9 cellular contexts compared by ENCODE assay signal in the genomic region with DNA sequence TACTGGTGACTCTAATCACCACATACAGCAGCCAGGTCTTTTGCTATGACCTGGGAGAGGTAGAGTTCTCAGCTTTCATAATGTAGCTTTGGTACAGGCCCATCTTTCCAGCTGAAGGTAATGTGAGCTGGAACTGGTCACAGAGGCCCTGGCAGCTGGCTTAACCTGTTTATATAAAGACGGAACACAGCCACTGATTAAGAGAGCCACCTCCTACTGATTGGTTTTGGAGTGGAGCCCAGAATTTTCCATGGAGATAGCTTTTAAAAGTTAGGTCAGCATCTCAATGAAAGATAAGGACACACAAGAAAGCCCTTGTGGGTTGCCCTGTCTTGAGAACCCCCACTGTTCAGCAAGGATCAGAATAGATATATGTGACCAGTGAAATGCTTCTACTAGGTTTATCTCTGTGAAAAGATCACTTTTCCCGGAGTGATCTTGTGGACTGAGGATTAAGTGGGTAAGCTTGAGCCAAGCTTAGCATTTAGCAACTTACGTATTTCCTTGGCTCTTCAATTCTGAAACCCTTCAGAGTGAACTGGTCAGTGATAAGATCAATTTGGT.
DNase-seq lines count a peak whose midpoint lies in the region; ATAC-seq and TF ChIP-seq lines count a peak whose summit lies in the region.
"Had no signal": no experiment of that assay in that cellular context is flagged by ENCODE, and none has a peak within 500 bp of the region (broad histone marks: within the 10 kb centered on the region; RNA-seq: fewer than 3 reads in every experiment).

No MANE protein-coding gene starts in this region.

- H3K27me3 Mint-ChIP-seq in type B pancreatic cell, result no peaks in the 10 kb centered on the region
- peaks cover 6 to 13% of the 10 kb centered on the region in 2 donors for H3K27me3 Mint-ChIP-seq in natural killer cell (ENCODE audit: low read depth in 2 of 2)

- H3K4me1 Mint-ChIP-seq in type B pancreatic cell (ENCODE audit: unreplicated experiment) (peaks cover 42% of the 10 kb centered on the region), natural killer cell (no peaks in the 10 kb centered on the region)

- peak overlapping the region; percentile 93 for H3K27ac ChIP-seq in SJSA1

- H3K27ac Mint-ChIP-seq in type B pancreatic cell (peak overlapping the region; percentile 60), natural killer cell (no peak overlapping the region)

- H3K27me3 ChIP-seq in SJSA1 (replicated peaks), result no peaks in the 10 kb centered on the region

- ATAC-seq in GM21825 (IDR thresholded peaks at IDR 0.05; ENCODE audit: unreplicated experiment) (no peak), natural killer cell (no peak)

- no peaks in the 10 kb centered on the region for H3K36me3 ChIP-seq in SJSA1

- H3K36me3 Mint-ChIP-seq in type B pancreatic cell (peaks cover 4% of the 10 kb centered on the region), natural killer cell (no peaks in the 10 kb centered on the region)

- no peak overlapping the region for H3K4me3 ChIP-seq in SJSA1

- peaks cover 5% of the 10 kb centered on the region for H3K9me3 Mint-ChIP-seq in type B pancreatic cell
- no peaks in the 10 kb centered on the region for H3K9me3 Mint-ChIP-seq in natural killer cell

- no peaks in the 10 kb centered on the region for H3K9me3 ChIP-seq in SJSA1 (replicated peaks)

- H3K4me1 ChIP-seq in SJSA1 (replicated peaks), result peaks cover 53% of the 10 kb centered on the region

- DNase-seq in NCI-H2227 (lab: John Stamatoyannopoulos, UW; ENCODE audit: unreplicated experiment) (peak; percentile 27), NCI-H2227 treated with DMSO at 0.1 percent for 48 hours (lab: John Stamatoyannopoulos, UW) (no peak), SJSA1 (ENCODE audit: low read depth in 1 of 2, low spot score in 2 of 2) (no peak), iris pigment epithelial cell (ENCODE audit: low read depth) (peak; percentile 70), type B pancreatic cell (ENCODE audit: extremely low spot score, unreplicated experiment) (no peak), middle frontal gyrus (ENCODE audit: extremely low spot score, low spot score) (no peak), natural killer cell (no peak)
- DNase-seq: H7 had no signal

- H3K4me3 Mint-ChIP-seq in type B pancreatic cell (peak overlapping the region; percentile 29), natural killer cell (no peak overlapping the region)

- no peak for TF ChIP-seq CTCF in type B pancreatic cell (conservative IDR thresholded peaks at IDR 0.05)
- TF ChIP-seq CTCF in natural killer cell (IDR thresholded peaks at IDR 0.05), result no peak

- intact Hi-C loops in natural killer cell (cut with micrococcal nuclease), result no loop called here

Comparison
In these comparisons a context has a peak if more than half of its experiments do, and no peak if none do; other contexts are left out.
1. DNase-seq: peak in NCI-H2227 (single experiment) and iris pigment epithelial cell (single experiment); none in NCI-H2227 treated with DMSO at 0.1 percent for 48 hours (single experiment), SJSA1 (0 of 2), type B pancreatic cell (single experiment), middle frontal gyrus (single experiment) and natural killer cell (single experiment).